ENCODE assay signal across 8 cellular contexts in the genomic region with DNA sequence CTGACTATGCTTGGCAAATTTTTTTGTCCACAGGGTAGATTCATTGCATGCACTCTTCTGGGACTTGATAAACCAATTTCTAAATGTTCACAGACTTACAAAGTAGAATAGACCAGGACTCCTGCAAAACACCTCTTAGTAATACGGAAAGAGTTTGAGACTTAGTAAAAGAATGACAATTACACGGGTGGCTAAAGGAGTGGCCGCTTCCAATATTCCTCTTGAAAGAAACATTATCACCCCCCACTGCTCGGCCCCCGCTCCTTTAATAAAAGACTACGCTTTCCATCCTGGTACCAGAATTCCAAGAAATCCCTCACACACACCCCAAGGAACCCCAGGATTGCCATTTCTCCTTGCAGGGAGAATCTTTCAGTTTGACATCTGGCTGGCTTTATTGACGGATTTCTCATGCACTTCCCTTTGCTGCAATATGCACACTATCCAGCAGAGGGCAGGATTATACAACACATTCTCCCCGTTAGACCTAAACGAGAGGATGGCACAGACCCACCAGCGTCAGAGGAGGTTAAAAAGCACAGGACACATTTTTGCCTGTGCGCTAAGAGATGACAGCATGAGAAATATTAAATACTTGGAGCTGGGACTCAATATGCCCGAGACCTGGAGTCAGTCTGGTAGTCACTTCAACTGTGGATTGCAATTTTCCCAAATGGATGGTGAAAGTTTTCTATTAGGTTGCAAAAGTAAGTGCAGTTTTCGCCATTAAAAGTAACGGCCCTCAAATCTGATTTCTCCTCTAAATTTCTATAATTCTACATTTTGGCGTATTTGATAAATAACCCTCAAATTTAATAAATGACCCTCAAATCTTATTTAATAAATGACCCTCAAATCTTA. TPM values are rescaled to one million over a fixed set of nuclear protein-coding genes. Genes with fewer than 3 reads are reported as not detected.
A peak's percentile ranks its signal among the peaks of the same experiment; 100 is the strongest.
DNase-seq lines count a peak whose midpoint lies in the region; ATAC-seq and TF ChIP-seq lines count a peak whose summit lies in the region.

No MANE protein-coding gene starts in this region.

- no peak overlapping the region for H3K4me3 Mint-ChIP-seq in activated T-cell treated with anti-CD3 and anti-CD28 coated beads, Interleukin-2, amount 50 U/mL, for 24 hours
- H3K4me3 Mint-ChIP-seq in nephron progenitor cell, result no peak overlapping the region

- H2AFZ ChIP-seq in PC-9, result no peak overlapping the region
- H2AFZ ChIP-seq in fibroblast of lung (ENCODE audit: low read length), result no peak overlapping the region

- H3K9me3 Mint-ChIP-seq in activated T-cell treated with anti-CD3 and anti-CD28 coated beads, Interleukin-2, amount 50 U/mL, for 24 hours, result no peaks in the 10 kb centered on the region
- no peaks in the 10 kb centered on the region for H3K9me3 Mint-ChIP-seq in nephron progenitor cell

- TF ChIP-seq CTCF in PC-9 (conservative IDR thresholded peaks at IDR 0.05), result peak; percentile 92
- TF ChIP-seq CTCF in fibroblast of lung (conservative IDR thresholded peaks at IDR 0.05 in 1 of 2, IDR thresholded peaks at IDR 0.05 in 1 of 2; ENCODE audit: low read depth in 1 of 2, low read length in 2 of 2), result peak; percentile 93 to 99
- peak; percentile 77 for TF ChIP-seq CTCF in nephron progenitor cell (IDR thresholded peaks at IDR 0.05)
- TF ChIP-seq CTCF in stomach (IDR thresholded peaks at IDR 0.05), result peak in 5 of 7 experiments; percentile 89 to 96 (median 91)

- peak; percentile 69 for ATAC-seq in GM18502 (IDR thresholded peaks at IDR 0.05; ENCODE audit: poor library complexity, unreplicated experiment)

- no peak for TF ChIP-seq POLR2A in stomach (IDR thresholded peaks at IDR 0.05)

- intact Hi-C loops in PC-9 (cut with micrococcal nuclease; ENCODE audit: unreplicated experiment) (loop anchor here (1.0 to 10.0 kb wide), 4 partner anchors 295 to 438 kb away; a partner anchor contains a TSS), stomach (cut with DNase I; ENCODE audit: low total_unique reads) (loop anchor here (5.0 kb wide), 1 partner anchor 297 kb away; no protein-coding TSS in a partner anchor)

- BruUV-seq in PC-9 (replicated peaks; lab: Mats Ljungman, UMichigan), result no TSS peak

- H3K4me3 ChIP-seq in PC-9 (no peak overlapping the region), fibroblast of lung (replicated peaks in 1 of 4; ENCODE audit: control extremely low read depth in 1 of 4, insufficient read depth in 1 of 4, low read depth in 3 of 4, low read length in 4 of 4) (no peak overlapping the region), stomach (no peak overlapping the region)

- DNase-seq in A172 (ENCODE audit: low spot score) (peak; percentile 66), HuH-7.5 (ENCODE audit: low spot score) (peak; percentile 75), PC-9 (peak; percentile 38 to 44), fibroblast of lung (ENCODE audit: low read depth in 2 of 2) (peak; percentile 60 to 81), nephron progenitor cell (peak; percentile 79), stomach (peak; percentile 69)
- peak; percentile 58 for DNase-seq in activated T-cell treated with anti-CD3 and anti-CD28 coated beads, Interleukin-2, amount 50 U/mL, for 24 hours

- H3K27ac Mint-ChIP-seq in activated T-cell treated with anti-CD3 and anti-CD28 coated beads, Interleukin-2, amount 50 U/mL, for 24 hours, result no peak overlapping the region
- no peak overlapping the region for H3K27ac Mint-ChIP-seq in nephron progenitor cell

- H3K9me3 ChIP-seq in PC-9 (ENCODE audit: insufficient read depth, low read depth) (no peaks in the 10 kb centered on the region), fibroblast of lung (ENCODE audit: control insufficient read depth, insufficient read depth, low read depth, low read length) (no peaks in the 10 kb centered on the region), stomach (no peaks in the 10 kb centered on the region)

- POLR2A ChIA-PET in PC-9 (lab: Charles Lee; ENCODE audit: unreplicated experiment), result no interaction called here

- no peaks in the 10 kb centered on the region for H3K79me2 ChIP-seq in PC-9 (ENCODE audit: low read depth)
- no peaks in the 10 kb centered on the region for H3K79me2 ChIP-seq in fibroblast of lung (ENCODE audit: control insufficient read depth, insufficient read depth, low read length)

- H3K4me1 ChIP-seq in PC-9 (replicated peaks; ENCODE audit: insufficient read depth) (no peaks in the 10 kb centered on the region), fibroblast of lung (ENCODE audit: control insufficient read depth, extremely low read depth, insufficient read depth, low read length) (peaks cover 2% of the 10 kb centered on the region), stomach (peaks cover 0 to 6% (median 0%) of the 10 kb centered on the region in 4 donors)

- no peaks in the 10 kb centered on the region for H3K36me3 ChIP-seq in PC-9 (ENCODE audit: low read depth)
- H3K36me3 ChIP-seq in fibroblast of lung (ENCODE audit: control insufficient read depth, insufficient read depth, low read length), result no peaks in the 10 kb centered on the region
- H3K36me3 ChIP-seq in stomach, result no peaks in the 10 kb centered on the region

- H3K27ac ChIP-seq in PC-9 (no peak overlapping the region), fibroblast of lung (ENCODE audit: insufficient read depth, low read length) (no peak overlapping the region), stomach (no peak overlapping the region)

- no peak overlapping the region for H3K9ac ChIP-seq in fibroblast of lung (ENCODE audit: insufficient read depth, low read length)

- WGBS in stomach, 5 donors, result 24 to 28% (median 27%) methylated on average over 15 of the region's 15 CpGs

- peaks cover 11% of the 10 kb centered on the region for H3K27me3 Mint-ChIP-seq in activated T-cell treated with anti-CD3 and anti-CD28 coated beads, Interleukin-2, amount 50 U/mL, for 24 hours
- peaks cover 3% of the 10 kb centered on the region for H3K27me3 Mint-ChIP-seq in nephron progenitor cell (ENCODE audit: low read depth, poor library complexity)

- H3K9me2 ChIP-seq in PC-9 (ENCODE audit: insufficient read depth), result no peaks in the 10 kb centered on the region

- H3K4me2 ChIP-seq in PC-9 (no peak overlapping the region), fibroblast of lung (ENCODE audit: extremely low read depth, insufficient read depth, low read length) (no peak overlapping the region)

- H3F3A ChIP-seq in PC-9 (ENCODE audit: insufficient read depth, low read depth), result no peaks in the 10 kb centered on the region

- TF ChIP-seq EP300 in stomach (IDR thresholded peaks at IDR 0.05), result no peak

- H3K27me3 ChIP-seq in PC-9 (ENCODE audit: insufficient read depth, low read depth), result peaks cover 26% of the 10 kb centered on the region; the same call in 1 of the 2 replicates
- H3K27me3 ChIP-seq in fibroblast of lung (ENCODE audit: control insufficient read depth, insufficient read depth, low read length), result no peaks in the 10 kb centered on the region
- H3K27me3 ChIP-seq in stomach, result peaks cover 0 to 13% (median 0%) of the 10 kb centered on the region in 3 donors

- H3K36me3 Mint-ChIP-seq in activated T-cell treated with anti-CD3 and anti-CD28 coated beads, Interleukin-2, amount 50 U/mL, for 24 hours (ENCODE audit: low read depth), result no peaks in the 10 kb centered on the region
- H3K36me3 Mint-ChIP-seq in nephron progenitor cell (ENCODE audit: low read depth), result no peaks in the 10 kb centered on the region

- H4K20me1 ChIP-seq in PC-9 (ENCODE audit: insufficient read depth) (no peaks in the 10 kb centered on the region), fibroblast of lung (ENCODE audit: control insufficient read depth, extremely low read depth, insufficient read depth, low read length) (no peaks in the 10 kb centered on the region)

- no peaks in the 10 kb centered on the region for H3K4me1 Mint-ChIP-seq in activated T-cell treated with anti-CD3 and anti-CD28 coated beads, Interleukin-2, amount 50 U/mL, for 24 hours (ENCODE audit: low read depth)
- H3K4me1 Mint-ChIP-seq in nephron progenitor cell, result no peaks in the 10 kb centered on the region

- CTCF ChIA-PET in PC-9 (lab: Charles Lee), result interaction anchor here (0.6 kb wide), 1 partner anchor 454 kb away, joined by 4 read pairs; no protein-coding TSS in a partner anchor

RNA-seq across cellular contexts. Expression of a gene that starts 46.6 kb away (rescaled TPM):
- total RNA-seq in A172 (2014; rRNA removed; shearing (Covaris generic)), result 4.9 and 5.4 TPM in 2 replicates
- total RNA-seq in PC-9 (2021) (not detected in 2 replicates), fibroblast of lung (8.7 and 21.5 TPM in 2 replicates), stomach (1 to 10 TPM in 3 of 5 donors, not detected in 2; 2.2 to 4.0 (median 3.2) TPM)
- polyA plus RNA-seq in fibroblast of lung (13.7 and 15.2 TPM in 2 replicates), stomach (10 to 100 TPM in 2 of 3 donors, 1 to 10 TPM in 1; 9.5 to 14.0 (median 12.0) TPM)
- 7.5 and 8.2 TPM in 2 replicates for polyA plus RNA-seq in fibroblast of lung (2012)
- polyA minus RNA-seq in fibroblast of lung (ENCODE audit: low replicate concordance), result 2.3 and 3.1 TPM in 2 replicates
